Comparison of ENCODE assay signal across 14 cellular contexts in the genomic region with DNA sequence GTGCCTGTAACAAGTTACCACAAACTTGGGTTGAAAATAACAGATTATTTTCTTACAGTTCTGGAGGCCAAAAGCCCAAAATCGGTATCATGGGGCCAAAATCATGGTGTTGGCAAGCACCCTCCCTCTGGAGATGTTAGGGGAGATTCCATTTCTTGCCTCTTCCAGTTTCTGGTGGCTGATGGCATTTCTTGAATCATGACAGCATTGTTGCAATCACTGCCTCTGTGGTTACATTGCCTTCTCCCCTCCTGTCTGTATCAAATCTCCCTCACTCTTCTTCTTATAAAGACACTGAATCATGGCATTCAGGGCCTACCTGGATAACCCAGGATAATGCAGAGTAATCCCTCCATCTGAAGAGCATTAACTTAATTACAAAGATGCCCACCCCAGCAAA. TPM values are rescaled to one million over a fixed set of nuclear protein-coding genes. Genes with fewer than 3 reads are reported as not detected.
DNase-seq lines count a peak whose midpoint lies in the region; ATAC-seq and TF ChIP-seq lines count a peak whose summit lies in the region.
"Had no signal": no experiment of that assay in that cellular context is flagged by ENCODE, and none has a peak within 500 bp of the region (broad histone marks: within the 10 kb centered on the region; RNA-seq: fewer than 3 reads in every experiment).

No MANE protein-coding gene starts in this region.

- no peak for ATAC-seq in GM19035 (IDR thresholded peaks at IDR 0.05; ENCODE audit: unreplicated experiment)
- no peak for ATAC-seq in HG03159 (IDR thresholded peaks at IDR 0.05; ENCODE audit: unreplicated experiment)
- ATAC-seq: K562 had no signal

- H2AFZ ChIP-seq in KMS-11 (ENCODE audit: low read depth) (no peak overlapping the region), smooth muscle cell (ENCODE audit: low read depth) (no peak overlapping the region)

- H3K36me3 ChIP-seq in KMS-11 (ENCODE audit: insufficient read depth): no peaks in the 10 kb centered on the region
- H3K36me3 ChIP-seq in WERI-Rb-1: no peaks in the 10 kb centered on the region
- H3K36me3 ChIP-seq in smooth muscle cell (ENCODE audit: low read depth): no peaks in the 10 kb centered on the region
- H3K36me3 ChIP-seq: HAP-1, MG63 had no signal

- H4K20me1 ChIP-seq in KMS-11 (ENCODE audit: insufficient read depth) (no peaks in the 10 kb centered on the region), smooth muscle cell (ENCODE audit: low read depth) (no peaks in the 10 kb centered on the region)

- TF ChIP-seq CTCF in KMS-11 (conservative IDR thresholded peaks at IDR 0.05; ENCODE audit: low read depth, low read length): no peak
- TF ChIP-seq CTCF in NB4 (IDR thresholded peaks at IDR 0.05; ENCODE audit: low read depth, low read length): no peak
- TF ChIP-seq CTCF in WERI-Rb-1 (IDR thresholded peaks at IDR 0.05; ENCODE audit: low read depth, low read length): no peak
- TF ChIP-seq CTCF in smooth muscle cell (IDR thresholded peaks at IDR 0.05; ENCODE audit: borderline replicate concordance, insufficient read depth, poor library complexity, severe bottlenecking): no peak

- H3K9me3 ChIP-seq in WERI-Rb-1 (ENCODE audit: severe bottlenecking) (no peaks in the 10 kb centered on the region), smooth muscle cell (replicated peaks; ENCODE audit: low read depth) (no peaks in the 10 kb centered on the region)
- H3K9me3 ChIP-seq: HAP-1, MG63 had no signal

- H3K4me1 ChIP-seq in KMS-11 (ENCODE audit: low read depth, poor library complexity, severe bottlenecking) (peaks cover 83% of the 10 kb centered on the region), smooth muscle cell (ENCODE audit: low read depth) (peaks cover 22% of the 10 kb centered on the region)
- H3K4me1 ChIP-seq: HAP-1 had no signal

- DNase-seq in NB4 (ENCODE audit: low read depth): peak; percentile 39
- DNase-seq in WERI-Rb-1: no peak
- DNase-seq in smooth muscle cell (lab: John Stamatoyannopoulos, UW; ENCODE audit: unreplicated experiment): no peak
- DNase-seq in UCSD-AML1 (lab: John Stamatoyannopoulos, UW; ENCODE audit: unreplicated experiment): no peak
- DNase-seq: COR-L47, NCI-H1417, NCI-H1930, NCI-H446 treated with DMSO at 0.1 percent for 48 hours had no signal

- no peak overlapping the region for H3K4me3 ChIP-seq in KMS-11 (IDR thresholded peaks at IDR 0.05; ENCODE audit: insufficient read depth, low read depth, low read length)
- no peak overlapping the region for H3K4me3 ChIP-seq in NB4 (ENCODE audit: low read depth, low read length)
- H3K4me3 ChIP-seq in WERI-Rb-1 (ENCODE audit: low read depth, low read length): no peak overlapping the region
- H3K4me3 ChIP-seq in smooth muscle cell: no peak overlapping the region
- H3K4me3 ChIP-seq: HAP-1, K562, MG63 had no signal

- H3K9ac ChIP-seq in KMS-11 (no peak overlapping the region), smooth muscle cell (ENCODE audit: low read depth) (no peak overlapping the region)

- H3K4me2 ChIP-seq in KMS-11 (peak overlapping the region; percentile 25; the same call in 1 of the 2 replicates), smooth muscle cell (no peak overlapping the region)

- H3F3A ChIP-seq in smooth muscle cell (ENCODE audit: low read depth): peaks cover 23% of the 10 kb centered on the region

- H3K79me2 ChIP-seq in KMS-11 (ENCODE audit: insufficient read depth, low read depth) (no peaks in the 10 kb centered on the region), smooth muscle cell (ENCODE audit: low read depth) (no peaks in the 10 kb centered on the region)

- peak overlapping the region; percentile 43 for H3K27ac ChIP-seq in KMS-11
- H3K27ac ChIP-seq in WERI-Rb-1: peak overlapping the region; percentile 35
- peak overlapping the region; percentile 87 for H3K27ac ChIP-seq in smooth muscle cell (ENCODE audit: low read depth)

- TF ChIP-seq POLR2A in NB4 (IDR thresholded peaks at IDR 0.05; ENCODE audit: extremely low read depth, insufficient read length): no peak

- H3K27me3 ChIP-seq in KMS-11 (ENCODE audit: insufficient read depth, low read depth) (no peaks in the 10 kb centered on the region), WERI-Rb-1 (ENCODE audit: insufficient read depth, low read depth, severe bottlenecking) (no peaks in the 10 kb centered on the region), smooth muscle cell (ENCODE audit: low read depth) (no peaks in the 10 kb centered on the region)
- H3K27me3 ChIP-seq: MG63 had no signal

- WGBS in smooth muscle cell (ENCODE audit: low lambda C conversion rate): 91% methylated on average over 1 of the region's 1 CpG

RNA-seq across cellular contexts. Expression of a gene that starts 17.9 kb away (rescaled TPM):
- total RNA-seq in smooth muscle cell: 151 and 162 TPM in 2 replicates
- 123 and 137 TPM in 2 replicates for polyA plus RNA-seq in smooth muscle cell

Comparison
In these comparisons a context has a peak if more than half of its experiments do, and no peak if none do; other contexts are left out.
1. H3K27ac ChIP-seq: peak in every context shown above with its lines; median percentile 87 in smooth muscle cell; 43 in KMS-11; 35 in WERI-Rb-1.